In genomic region chr7:148543302-148543701, GRCh38 we compare ENCODE assay signal across 2 cellular contexts.
TF ChIP-seq lines count a peak whose summit lies in the region.

No MANE protein-coding gene starts in this region.

TF ChIP-seq in A549, 52 proteins besides CTCF, POLR2A, EP300 and RAD21 (continued from another document):
- TF ChIP-seq ZSCAN20 (CRISPR knock-in tag; IDR thresholded peaks at IDR 0.05) (no peak), MAFK (IDR thresholded peaks at IDR 0.05; ENCODE audit: partially characterized antibody) (peak; percentile 60), NR3C1 (IDR thresholded peaks at IDR 0.05) (no peak)

TF ChIP-seq in K562, 482 proteins besides CTCF, POLR2A, EP300 and RAD21:
- TF ChIP-seq PKNOX1 (IDR thresholded peaks at IDR 0.05) (0 out of 2 replicates have a peak, but pooled peaks have one; percentile 13), ARID3A (IDR thresholded peaks at IDR 0.05; ENCODE audit: borderline replicate concordance, low read depth, low read length) (no peak), ZNF316 (IDR thresholded peaks at IDR 0.05) (peak; percentile 72), MAFG (tag; conservative IDR thresholded peaks at IDR 0.05) (peak; percentile 40), C11orf30 (IDR thresholded peaks at IDR 0.05; ENCODE audit: low read depth) (peak; percentile 43; the same call in 1 of the 2 replicates)
TF ChIP-seq in K562: peak in this region for 4.
